1 cellular context compared by ENCODE assay signal in the genomic region with DNA sequence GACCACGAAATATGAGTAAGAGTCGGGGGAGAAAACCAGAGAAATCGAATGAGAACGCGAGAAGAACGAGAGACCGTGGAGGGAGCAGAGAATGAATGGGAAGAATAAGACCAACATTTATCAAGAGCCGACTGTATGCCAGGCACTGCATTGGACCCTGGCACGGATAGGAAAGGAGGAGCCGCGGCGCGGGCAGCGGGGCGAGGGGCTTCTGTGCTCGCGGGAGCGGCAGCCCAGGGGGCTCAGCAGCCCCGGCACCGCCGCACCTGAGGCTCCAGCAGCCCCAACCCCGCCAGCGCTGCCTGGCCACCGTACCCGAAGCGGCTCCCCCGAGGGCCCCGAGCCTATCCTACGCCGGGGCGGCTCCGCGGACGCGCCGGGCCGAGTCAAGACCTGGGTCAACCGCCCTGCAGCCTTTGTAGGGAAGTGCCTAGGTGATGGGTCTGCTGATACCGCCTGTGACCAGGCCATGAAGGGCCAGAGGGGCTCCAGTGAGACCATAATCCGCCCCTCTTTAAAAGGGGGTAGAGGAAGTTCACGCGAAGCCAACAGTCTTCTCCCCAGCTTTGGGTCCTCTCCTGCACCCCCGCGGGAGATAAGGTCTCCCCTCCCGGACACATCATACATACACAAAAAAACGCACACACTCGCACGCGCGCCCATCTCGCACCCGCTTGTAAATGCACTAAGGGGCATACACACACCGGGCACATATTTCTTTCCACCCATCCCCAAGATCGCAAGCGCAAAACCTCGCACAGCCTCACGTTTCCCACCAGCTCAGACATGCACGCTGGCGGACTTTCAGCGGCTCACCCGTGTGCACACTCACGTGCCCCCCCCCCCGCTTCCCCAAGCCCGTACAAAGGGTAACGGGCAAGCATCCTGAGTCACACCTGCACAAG.
TF ChIP-seq lines count a peak whose summit lies in the region.

No MANE protein-coding gene starts in this region.

TF ChIP-seq in H1, 55 proteins besides CTCF, POLR2A, EP300 and RAD21:
- TF ChIP-seq, protein P1, sequence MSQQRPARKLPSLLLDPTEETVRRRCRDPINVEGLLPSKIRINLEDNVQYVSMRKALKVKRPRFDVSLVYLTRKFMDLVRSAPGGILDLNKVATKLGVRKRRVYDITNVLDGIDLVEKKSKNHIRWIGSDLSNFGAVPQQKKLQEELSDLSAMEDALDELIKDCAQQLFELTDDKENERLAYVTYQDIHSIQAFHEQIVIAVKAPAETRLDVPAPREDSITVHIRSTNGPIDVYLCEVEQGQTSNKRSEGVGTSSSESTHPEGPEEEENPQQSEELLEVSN (IDR thresholded peaks at IDR 0.05): peak; percentile 69; the same call in 1 of the 2 replicates
- TF ChIP-seq, protein P2, sequence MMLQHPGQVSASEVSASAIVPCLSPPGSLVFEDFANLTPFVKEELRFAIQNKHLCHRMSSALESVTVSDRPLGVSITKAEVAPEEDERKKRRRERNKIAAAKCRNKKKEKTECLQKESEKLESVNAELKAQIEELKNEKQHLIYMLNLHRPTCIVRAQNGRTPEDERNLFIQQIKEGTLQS (IDR thresholded peaks at IDR 0.05; ENCODE audit: insufficient read depth, low read depth, low read length): no peak
- no peak for TF ChIP-seq TAF1 (IDR thresholded peaks at IDR 0.05; ENCODE audit: low read depth, low read length)
- no peak for TF ChIP-seq NANOG (IDR thresholded peaks at IDR 0.05; ENCODE audit: insufficient read depth, low read depth, low read length, poor library complexity, severe bottlenecking)
- no peak for TF ChIP-seq SAP30 (IDR thresholded peaks at IDR 0.05; ENCODE audit: insufficient read depth, insufficient replicate concordance, low read length)
- TF ChIP-seq KDM4A (IDR thresholded peaks at IDR 0.05; ENCODE audit: low read depth, low read length, severe bottlenecking): no peak
- no peak for TF ChIP-seq SP4 (IDR thresholded peaks at IDR 0.05; ENCODE audit: low read length)
- TF ChIP-seq, protein P3, sequence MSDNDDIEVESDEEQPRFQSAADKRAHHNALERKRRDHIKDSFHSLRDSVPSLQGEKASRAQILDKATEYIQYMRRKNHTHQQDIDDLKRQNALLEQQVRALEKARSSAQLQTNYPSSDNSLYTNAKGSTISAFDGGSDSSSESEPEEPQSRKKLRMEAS (IDR thresholded peaks at IDR 0.05): peak; percentile 72
- TF ChIP-seq NRF1 (IDR thresholded peaks at IDR 0.05; ENCODE audit: low read depth, low read length): no peak
- no peak for TF ChIP-seq JUN (IDR thresholded peaks at IDR 0.05; ENCODE audit: low read depth, low read length)
- no peak for TF ChIP-seq TCF12 (IDR thresholded peaks at IDR 0.05; ENCODE audit: low read depth, low read length)
- TF ChIP-seq CHD1 (IDR thresholded peaks at IDR 0.05; ENCODE audit: low read depth, low read length): no peak
- no peak for TF ChIP-seq TAF7 (optimal IDR thresholded peaks at IDR 0.05; ENCODE audit: borderline replicate concordance, low read depth, low read length)
- peak; percentile 79 for TF ChIP-seq EZH2 (IDR thresholded peaks at IDR 0.05; ENCODE audit: low read depth, low read length, severe bottlenecking)
- TF ChIP-seq HDAC6 (IDR thresholded peaks at IDR 0.05; ENCODE audit: low read depth, low read length): no peak
- no peak for TF ChIP-seq CTBP2 (IDR thresholded peaks at IDR 0.05; ENCODE audit: borderline replicate concordance, insufficient read depth, insufficient read length, low read length)
- TF ChIP-seq, protein P4, sequence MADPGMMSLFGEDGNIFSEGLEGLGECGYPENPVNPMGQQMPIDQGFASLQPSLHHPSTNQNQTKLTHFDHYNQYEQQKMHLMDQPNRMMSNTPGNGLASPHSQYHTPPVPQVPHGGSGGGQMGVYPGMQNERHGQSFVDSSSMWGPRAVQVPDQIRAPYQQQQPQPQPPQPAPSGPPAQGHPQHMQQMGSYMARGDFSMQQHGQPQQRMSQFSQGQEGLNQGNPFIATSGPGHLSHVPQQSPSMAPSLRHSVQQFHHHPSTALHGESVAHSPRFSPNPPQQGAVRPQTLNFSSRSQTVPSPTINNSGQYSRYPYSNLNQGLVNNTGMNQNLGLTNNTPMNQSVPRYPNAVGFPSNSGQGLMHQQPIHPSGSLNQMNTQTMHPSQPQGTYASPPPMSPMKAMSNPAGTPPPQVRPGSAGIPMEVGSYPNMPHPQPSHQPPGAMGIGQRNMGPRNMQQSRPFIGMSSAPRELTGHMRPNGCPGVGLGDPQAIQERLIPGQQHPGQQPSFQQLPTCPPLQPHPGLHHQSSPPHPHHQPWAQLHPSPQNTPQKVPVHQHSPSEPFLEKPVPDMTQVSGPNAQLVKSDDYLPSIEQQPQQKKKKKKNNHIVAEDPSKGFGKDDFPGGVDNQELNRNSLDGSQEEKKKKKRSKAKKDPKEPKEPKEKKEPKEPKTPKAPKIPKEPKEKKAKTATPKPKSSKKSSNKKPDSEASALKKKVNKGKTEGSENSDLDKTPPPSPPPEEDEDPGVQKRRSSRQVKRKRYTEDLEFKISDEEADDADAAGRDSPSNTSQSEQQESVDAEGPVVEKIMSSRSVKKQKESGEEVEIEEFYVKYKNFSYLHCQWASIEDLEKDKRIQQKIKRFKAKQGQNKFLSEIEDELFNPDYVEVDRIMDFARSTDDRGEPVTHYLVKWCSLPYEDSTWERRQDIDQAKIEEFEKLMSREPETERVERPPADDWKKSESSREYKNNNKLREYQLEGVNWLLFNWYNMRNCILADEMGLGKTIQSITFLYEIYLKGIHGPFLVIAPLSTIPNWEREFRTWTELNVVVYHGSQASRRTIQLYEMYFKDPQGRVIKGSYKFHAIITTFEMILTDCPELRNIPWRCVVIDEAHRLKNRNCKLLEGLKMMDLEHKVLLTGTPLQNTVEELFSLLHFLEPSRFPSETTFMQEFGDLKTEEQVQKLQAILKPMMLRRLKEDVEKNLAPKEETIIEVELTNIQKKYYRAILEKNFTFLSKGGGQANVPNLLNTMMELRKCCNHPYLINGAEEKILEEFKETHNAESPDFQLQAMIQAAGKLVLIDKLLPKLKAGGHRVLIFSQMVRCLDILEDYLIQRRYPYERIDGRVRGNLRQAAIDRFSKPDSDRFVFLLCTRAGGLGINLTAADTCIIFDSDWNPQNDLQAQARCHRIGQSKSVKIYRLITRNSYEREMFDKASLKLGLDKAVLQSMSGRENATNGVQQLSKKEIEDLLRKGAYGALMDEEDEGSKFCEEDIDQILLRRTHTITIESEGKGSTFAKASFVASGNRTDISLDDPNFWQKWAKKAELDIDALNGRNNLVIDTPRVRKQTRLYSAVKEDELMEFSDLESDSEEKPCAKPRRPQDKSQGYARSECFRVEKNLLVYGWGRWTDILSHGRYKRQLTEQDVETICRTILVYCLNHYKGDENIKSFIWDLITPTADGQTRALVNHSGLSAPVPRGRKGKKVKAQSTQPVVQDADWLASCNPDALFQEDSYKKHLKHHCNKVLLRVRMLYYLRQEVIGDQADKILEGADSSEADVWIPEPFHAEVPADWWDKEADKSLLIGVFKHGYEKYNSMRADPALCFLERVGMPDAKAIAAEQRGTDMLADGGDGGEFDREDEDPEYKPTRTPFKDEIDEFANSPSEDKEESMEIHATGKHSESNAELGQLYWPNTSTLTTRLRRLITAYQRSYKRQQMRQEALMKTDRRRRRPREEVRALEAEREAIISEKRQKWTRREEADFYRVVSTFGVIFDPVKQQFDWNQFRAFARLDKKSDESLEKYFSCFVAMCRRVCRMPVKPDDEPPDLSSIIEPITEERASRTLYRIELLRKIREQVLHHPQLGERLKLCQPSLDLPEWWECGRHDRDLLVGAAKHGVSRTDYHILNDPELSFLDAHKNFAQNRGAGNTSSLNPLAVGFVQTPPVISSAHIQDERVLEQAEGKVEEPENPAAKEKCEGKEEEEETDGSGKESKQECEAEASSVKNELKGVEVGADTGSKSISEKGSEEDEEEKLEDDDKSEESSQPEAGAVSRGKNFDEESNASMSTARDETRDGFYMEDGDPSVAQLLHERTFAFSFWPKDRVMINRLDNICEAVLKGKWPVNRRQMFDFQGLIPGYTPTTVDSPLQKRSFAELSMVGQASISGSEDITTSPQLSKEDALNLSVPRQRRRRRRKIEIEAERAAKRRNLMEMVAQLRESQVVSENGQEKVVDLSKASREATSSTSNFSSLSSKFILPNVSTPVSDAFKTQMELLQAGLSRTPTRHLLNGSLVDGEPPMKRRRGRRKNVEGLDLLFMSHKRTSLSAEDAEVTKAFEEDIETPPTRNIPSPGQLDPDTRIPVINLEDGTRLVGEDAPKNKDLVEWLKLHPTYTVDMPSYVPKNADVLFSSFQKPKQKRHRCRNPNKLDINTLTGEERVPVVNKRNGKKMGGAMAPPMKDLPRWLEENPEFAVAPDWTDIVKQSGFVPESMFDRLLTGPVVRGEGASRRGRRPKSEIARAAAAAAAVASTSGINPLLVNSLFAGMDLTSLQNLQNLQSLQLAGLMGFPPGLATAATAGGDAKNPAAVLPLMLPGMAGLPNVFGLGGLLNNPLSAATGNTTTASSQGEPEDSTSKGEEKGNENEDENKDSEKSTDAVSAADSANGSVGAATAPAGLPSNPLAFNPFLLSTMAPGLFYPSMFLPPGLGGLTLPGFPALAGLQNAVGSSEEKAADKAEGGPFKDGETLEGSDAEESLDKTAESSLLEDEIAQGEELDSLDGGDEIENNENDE (IDR thresholded peaks at IDR 0.05; ENCODE audit: insufficient replicate concordance, low read length): no peak
- TF ChIP-seq RBBP5 (IDR thresholded peaks at IDR 0.05; ENCODE audit: borderline replicate concordance, low read depth, low read length): 0 out of 2 replicates have a peak, but pooled peaks have one; percentile 25
- no peak for TF ChIP-seq BACH1 (IDR thresholded peaks at IDR 0.05; ENCODE audit: low read length)
- no peak for TF ChIP-seq CREB1 (IDR thresholded peaks at IDR 0.05)
- no peak for TF ChIP-seq SIX5 (IDR thresholded peaks at IDR 0.05; ENCODE audit: low read depth, low read length)
- TF ChIP-seq ASH2L (IDR thresholded peaks at IDR 0.05; ENCODE audit: low read length): peak; percentile 3
- TF ChIP-seq FOSL1 (IDR thresholded peaks at IDR 0.05; ENCODE audit: insufficient read depth, low read depth, low read length): no peak
- peak; percentile 70 for TF ChIP-seq RNF2 (IDR thresholded peaks at IDR 0.05; ENCODE audit: borderline replicate concordance, low read depth, low read length, missing control alignments, poor library complexity, severe bottlenecking)
- no peak for TF ChIP-seq SP2 (IDR thresholded peaks at IDR 0.05; ENCODE audit: low read length)
- no peak; a peak in 2 of 4 replicates for TF ChIP-seq SIN3A (conservative IDR thresholded peaks at IDR 0.05 in 1 of 2, IDR thresholded peaks at IDR 0.05 in 1 of 2; ENCODE audit: low read depth in 1 of 2, low read length in 2 of 2)
- peak; percentile 80 for TF ChIP-seq SUZ12 (IDR thresholded peaks at IDR 0.05; ENCODE audit: low read length)
- no peak for TF ChIP-seq CBX5 (IDR thresholded peaks at IDR 0.05; ENCODE audit: low read depth, low read length)
- TF ChIP-seq JUND (IDR thresholded peaks at IDR 0.05; ENCODE audit: low read length): no peak
- no peak for TF ChIP-seq YY1 (IDR thresholded peaks at IDR 0.05; ENCODE audit: low read depth, low read length)
